Comparison of ENCODE assay signal across 12 cellular contexts in the genomic region with DNA sequence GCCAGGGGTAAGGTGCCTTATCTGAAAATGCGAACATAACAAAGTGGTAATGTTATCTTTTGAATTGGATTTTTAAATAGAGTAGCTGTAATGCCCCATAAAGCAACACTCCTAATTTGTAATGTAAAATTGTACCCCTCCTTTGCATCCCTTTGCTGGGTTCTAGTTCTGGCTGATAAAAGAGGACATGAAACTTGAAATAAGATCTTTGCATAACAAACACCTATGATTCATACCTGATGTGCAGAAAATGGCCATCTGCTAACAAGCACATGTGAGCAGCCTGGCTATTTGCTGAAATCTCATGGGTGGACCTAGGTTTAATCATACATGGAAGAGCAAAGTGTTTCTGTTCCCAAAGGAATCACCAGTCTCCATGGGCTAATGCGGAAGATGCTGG.
DNase-seq lines count a peak whose midpoint lies in the region; ATAC-seq, FAIRE-seq and TF ChIP-seq lines count a peak whose summit lies in the region.
"Had no signal": no experiment of that assay in that cellular context is flagged by ENCODE, and none has a peak within 500 bp of the region (broad histone marks: within the 10 kb centered on the region; RNA-seq: fewer than 3 reads in every experiment).

No MANE protein-coding gene starts in this region.

- H4K5ac ChIP-seq in H1 (ENCODE audit: insufficient read length, low read depth, low read length), result no peak overlapping the region

- H3K27me3 ChIP-seq in H1 (replicated peaks in 1 of 4; ENCODE audit: control insufficient read depth in 3 of 4, extremely low read depth in 1 of 4, insufficient read depth in 3 of 4, low read length in 3 of 4) (no peaks in the 10 kb centered on the region), BE2C (no peaks in the 10 kb centered on the region), transverse colon (no peaks in the 10 kb centered on the region), right cardiac atrium (ENCODE audit: control insufficient read depth, insufficient read depth) (no peaks in the 10 kb centered on the region)
- H3K27me3 ChIP-seq: brain microvascular endothelial cell, upper lobe of left lung had no signal

- H2BK20ac ChIP-seq in H1 (ENCODE audit: low read length), result no peak overlapping the region

- no peak overlapping the region for H4K8ac ChIP-seq in H1 (ENCODE audit: extremely low read depth, insufficient read depth, low read length)

- no peak overlapping the region for H2BK12ac ChIP-seq in H1 (ENCODE audit: low read depth, low read length)

- POLR2A ChIA-PET in H1 (lab: Charles Lee; ENCODE audit: partially characterized antibody), result no interaction called here

- TF ChIP-seq CTCF in H1 (IDR thresholded peaks at IDR 0.05; ENCODE audit: control extremely low read depth in 1 of 3, insufficient read depth in 1 of 3, low read depth in 1 of 3, low read length in 3 of 3) (no peak), BE2C (IDR thresholded peaks at IDR 0.05; ENCODE audit: low read depth, low read length) (no peak), transverse colon (IDR thresholded peaks at IDR 0.05) (no peak)

- TF ChIP-seq EP300 in H1 (IDR thresholded peaks at IDR 0.05; ENCODE audit: borderline replicate concordance in 1 of 2, low read depth in 2 of 2, low read length in 2 of 2), result no peak
- no peak for TF ChIP-seq EP300 in transverse colon (IDR thresholded peaks at IDR 0.05; ENCODE audit: low read depth)

- H3K4me2 ChIP-seq in H1 (ENCODE audit: insufficient read depth in 1 of 2, low read depth in 2 of 2, low read length in 2 of 2), result no peak overlapping the region

- H3K27ac ChIP-seq in H1 (ENCODE audit: low read depth, low read length), result no peak overlapping the region
- no peak overlapping the region for H3K27ac ChIP-seq in transverse colon
- H3K27ac ChIP-seq in right cardiac atrium (ENCODE audit: low read length), result no peak overlapping the region
- H3K27ac ChIP-seq: brain microvascular endothelial cell, upper lobe of left lung had no signal

- no peaks in the 10 kb centered on the region for H3K79me2 ChIP-seq in H1 (ENCODE audit: control insufficient read depth in 1 of 2, insufficient read depth in 2 of 2, low read length in 2 of 2)

- H4K20me1 ChIP-seq in H1 (replicated peaks in 1 of 2; ENCODE audit: control insufficient read depth in 1 of 2, insufficient read depth in 2 of 2, low read length in 2 of 2), result no peaks in the 10 kb centered on the region

- CTCF ChIA-PET in H1 (lab: Charles Lee; ENCODE audit: partially characterized antibody), result interaction anchor here (0.7 to 2.1 kb wide), 3 partner anchors 12 to 19 kb away, joined by 3 to 8 read pairs (median 8); no protein-coding TSS in a partner anchor

- peak overlapping the region; percentile 63; the same call in 1 of the 2 replicates for H2AFZ ChIP-seq in H1 (ENCODE audit: low read length)

- H3K4me1 ChIP-seq in H1 (replicated peaks in 1 of 4; ENCODE audit: control insufficient read depth in 3 of 4, insufficient read depth in 4 of 4, low read length in 3 of 4) (peaks cover 0 to 5% (median 0%) of the 10 kb centered on the region in 4 experiments; a peak in 1 of 7 replicates), BE2C (peaks cover 25% of the 10 kb centered on the region), transverse colon (peaks cover 0 to 13% (median 4%) of the 10 kb centered on the region in 4 donors), right cardiac atrium (ENCODE audit: control insufficient read depth, insufficient read depth, low read length) (no peaks in the 10 kb centered on the region)

- H2AK5ac ChIP-seq in H1 (ENCODE audit: low read depth, low read length), result no peak overlapping the region

- H3K36me3 ChIP-seq in H1 (ENCODE audit: control insufficient read depth in 2 of 4, insufficient read depth in 4 of 4, low read length in 3 of 4) (no peaks in the 10 kb centered on the region), BE2C (no peaks in the 10 kb centered on the region), transverse colon (no peaks in the 10 kb centered on the region)
- H3K36me3 ChIP-seq: brain microvascular endothelial cell, upper lobe of left lung had no signal

- no peak overlapping the region for H3K4ac ChIP-seq in H1 (replicated peaks; ENCODE audit: insufficient read length, low read depth, low read length)

- no peak for TF ChIP-seq RAD21 in H1 (IDR thresholded peaks at IDR 0.05 in 1 of 2, conservative IDR thresholded peaks at IDR 0.05 in 1 of 2; ENCODE audit: low read depth in 2 of 2, low read length in 2 of 2)

- no peaks in the 10 kb centered on the region for H3K79me1 ChIP-seq in H1 (ENCODE audit: low read depth, low read length)

- no peak overlapping the region for H4K91ac ChIP-seq in H1 (replicated peaks; ENCODE audit: insufficient read length, low read length)

- no peak overlapping the region for H3K23ac ChIP-seq in H1 (ENCODE audit: insufficient read length)

- H2BK5ac ChIP-seq in H1 (ENCODE audit: low read depth, low read length), result no peak overlapping the region

- in situ Hi-C loops in transverse colon (cut with MboI; ENCODE audit: low pct_ligation_motif_present in 1 of 4, low pct_unique_long_range_greater_than_20kb in 1 of 4, low sequenced_read_pairs in 3 of 4), result no loop called here

- DNase-seq in H1 (ENCODE audit: low read depth in 1 of 2, low spot score in 2 of 2) (no peak), BE2C (no peak), SIG-M5 (lab: John Stamatoyannopoulos, UW) (no peak), transverse colon (no peak), right cardiac atrium (no peak)
- DNase-seq: brain microvascular endothelial cell; CD8-positive, alpha-beta memory T cell; upper lobe of left lung had no signal

- TF ChIP-seq POLR2A in H1 (IDR thresholded peaks at IDR 0.05; ENCODE audit: control extremely low read depth in 1 of 2, low read depth in 2 of 2, low read length in 2 of 2), result no peak
- TF ChIP-seq POLR2A in transverse colon (IDR thresholded peaks at IDR 0.05), result no peak

- no peak overlapping the region for H2BK15ac ChIP-seq in H1 (ENCODE audit: low read length)

- H3K23me2 ChIP-seq in H1 (ENCODE audit: low read depth, low read length), result no peaks in the 10 kb centered on the region

- H3K14ac ChIP-seq in H1 (ENCODE audit: insufficient read length), result no peak overlapping the region

- H3K56ac ChIP-seq in H1 (replicated peaks; ENCODE audit: insufficient read length, low read depth, low read length), result no peak overlapping the region

- no peak overlapping the region for H2BK120ac ChIP-seq in H1 (replicated peaks; ENCODE audit: low read depth, low read length)

- no peak overlapping the region for H3K4me3 ChIP-seq in H1 (ENCODE audit: extremely low read depth in 1 of 4, insufficient read depth in 2 of 4, low read depth in 3 of 4, low read length in 4 of 4)
- no peak overlapping the region for H3K4me3 ChIP-seq in BE2C (ENCODE audit: low read depth, low read length)
- H3K4me3 ChIP-seq in transverse colon, result no peak overlapping the region
- H3K4me3 ChIP-seq in right cardiac atrium (ENCODE audit: low read length), result no peak overlapping the region
- H3K4me3 ChIP-seq: upper lobe of left lung had no signal

- H3K9ac ChIP-seq in H1 (replicated peaks in 1 of 4; ENCODE audit: extremely low read depth in 1 of 4, low read depth in 3 of 4, low read length in 3 of 4), result no peak overlapping the region

- peak; percentile 69 for ATAC-seq in GM18870 (IDR thresholded peaks at IDR 0.05; ENCODE audit: unreplicated experiment)
- peak; percentile 76 for ATAC-seq in GM21619 (IDR thresholded peaks at IDR 0.05; ENCODE audit: unreplicated experiment)
- ATAC-seq in HG03159 (IDR thresholded peaks at IDR 0.05; ENCODE audit: unreplicated experiment), result peak; percentile 82
- no peak for ATAC-seq in right cardiac atrium

- FAIRE-seq in H1 (lab: Jason Lieb, UNC), result no peak
- FAIRE-seq: islet of Langerhans had no signal

- intact Hi-C loops in transverse colon (cut with DNase I; ENCODE audit: low total_unique reads) (no loop called here), right cardiac atrium (cut with DNase I) (no loop called here)

- H3K9me3 ChIP-seq in H1 (ENCODE audit: insufficient read depth in 2 of 2, low read depth in 1 of 2, low read length in 1 of 2), result 0 out of 4 replicates have a peak, but pooled peaks cover 0 to 3% of the 10 kb centered on the region in 2 experiments
- H3K9me3 ChIP-seq in BE2C, result no peaks in the 10 kb centered on the region
- H3K9me3 ChIP-seq in transverse colon, result no peaks in the 10 kb centered on the region
- H3K9me3 ChIP-seq in right cardiac atrium (ENCODE audit: control insufficient read depth, low read length), result no peaks in the 10 kb centered on the region
- H3K9me3 ChIP-seq: upper lobe of left lung had no signal

- WGBS in H1 (ENCODE audit: extremely low coverage in 1 of 2, insufficient coverage in 1 of 2, insufficient read length in 1 of 2, insufficient replicate concordance in 2 of 2, low coverage in 1 of 2, low lambda C conversion rate in 2 of 2, missing lambda C conversion rate in 1 of 2), 2 experiments, result 95% methylated on average over 2 of the region's 2 CpGs; no CpG with 5 or more reads in 1 of the 2 experiments
- 91 to 92% methylated on average over 1 to 2 of the region's 2 CpGs for WGBS in transverse colon (ENCODE audit: low coverage in 1 of 2), 2 donors
- WGBS in right cardiac atrium, result 68% methylated on average over 2 of the region's 2 CpGs

- H3K18ac ChIP-seq in H1 (ENCODE audit: extremely low read depth, low read length), result no peak overlapping the region

TF ChIP-seq in H1, 55 proteins besides CTCF, POLR2A, EP300 and RAD21:
- no peak for TF ChIP-seq USF2 (IDR thresholded peaks at IDR 0.05; ENCODE audit: low read length)
- no peak for TF ChIP-seq RBBP5 (IDR thresholded peaks at IDR 0.05; ENCODE audit: borderline replicate concordance, low read depth, low read length)
- TF ChIP-seq SRF (IDR thresholded peaks at IDR 0.05; ENCODE audit: low read depth, low read length), result no peak
- no peak for TF ChIP-seq HDAC2 (IDR thresholded peaks at IDR 0.05; ENCODE audit: borderline replicate concordance in 1 of 2, low read depth in 2 of 2, low read length in 2 of 2)
- TF ChIP-seq RNF2 (IDR thresholded peaks at IDR 0.05; ENCODE audit: borderline replicate concordance, low read depth, low read length, missing control alignments, poor library complexity, severe bottlenecking), result no peak
- TF ChIP-seq NANOG (IDR thresholded peaks at IDR 0.05; ENCODE audit: insufficient read depth, low read depth, low read length, poor library complexity, severe bottlenecking), result no peak
- no peak for TF ChIP-seq CBX8 (IDR thresholded peaks at IDR 0.05; ENCODE audit: borderline replicate concordance, low read depth, low read length)
- no peak for TF ChIP-seq POLR2AphosphoS5 (IDR thresholded peaks at IDR 0.05; ENCODE audit: low read depth, low read length)
- TF ChIP-seq HDAC6 (IDR thresholded peaks at IDR 0.05; ENCODE audit: low read depth, low read length), result no peak

Comparison
In these comparisons a context has a peak if more than half of its experiments do, and no peak if none do; other contexts are left out.
1. ATAC-seq: peak in GM18870 (single experiment), GM21619 (single experiment) and HG03159 (single experiment); none in right cardiac atrium (0 of 2).